Comparison of ENCODE assay signal across 27 cellular contexts in genomic region chr3:195834675-195835583, GRCh38. TPM values are rescaled to one million over a fixed set of nuclear protein-coding genes. Genes with fewer than 3 reads are reported as not detected.
"Had no signal": no experiment of that assay in that cellular context is flagged by ENCODE, and none has a peak within 500 bp of the region (broad histone marks: within the 10 kb centered on the region; RNA-seq: fewer than 3 reads in every experiment).

No MANE protein-coding gene starts in this region.

- H3K4me3 ChIP-seq: coronary artery, esophagus muscularis mucosa, gastroesophageal sphincter, lung, psoas muscle, spleen, testis, tibial nerve had no signal

- H3K36me3 Mint-ChIP-seq: natural killer cell had no signal

- H3K9me3 Mint-ChIP-seq: natural killer cell; stimulated activated naive B cell treated with anti-CD40 and anti-IgM and Interleukin-4, amounts not matched to agents 10 μg/mL and 1 μg/mL and 100 μg/mL, for 72 hours; stimulated activated naive CD8-positive, alpha-beta T cell treated with anti-CD3 and anti-CD28 coated beads, Interleukin-15, amount 100 ng/mL, for 72 hours had no signal

- ATAC-seq: gastroesophageal sphincter; left cardiac atrium; left ventricle myocardium superior; natural killer cell; sciatic nerve; stimulated activated naive B cell treated with anti-CD40 and anti-IgM and Interleukin-4, amounts not matched to agents 10 μg/mL and 1 μg/mL and 100 μg/mL, for 72 hours; stimulated activated naive CD8-positive, alpha-beta T cell treated with anti-CD3 and anti-CD28 coated beads, Interleukin-15, amount 100 ng/mL, for 72 hours had no signal

- DNase-seq: caudate nucleus; effector CD8-positive, alpha-beta T cell; foreskin fibroblast; glutamatergic neuron; kidney; left cardiac atrium; left ventricle myocardium superior; mesendoderm; natural killer cell; retina; spleen; stimulated activated CD4-positive, alpha-beta T cell treated with anti-CD3 and anti-CD28 coated beads, Interleukin-15, amount 100 ng/mL, for 24 hours; stimulated activated CD4-positive, alpha-beta T cell treated with anti-CD3 and anti-CD28 coated beads, Interleukin-1b, Interleukin-23, amount 100 ng/mL, for 48 hours; stimulated activated CD4-positive, alpha-beta T cell treated with anti-CD3 and anti-CD28 coated beads, Interleukin-4, amount 100 ng/mL, for 24 hours; stimulated activated naive B cell treated with anti-CD40 and anti-IgM and Interleukin-4, amounts not matched to agents 10 μg/mL and 1 μg/mL and 100 μg/mL, for 72 hours; stimulated activated naive CD8-positive, alpha-beta T cell treated with anti-CD3 and anti-CD28 coated beads, Interleukin-15, amount 100 ng/mL, for 72 hours; testis had no signal

- H3K4me3 Mint-ChIP-seq: natural killer cell; stimulated activated naive B cell treated with anti-CD40 and anti-IgM and Interleukin-4, amounts not matched to agents 10 μg/mL and 1 μg/mL and 100 μg/mL, for 72 hours; stimulated activated naive CD8-positive, alpha-beta T cell treated with anti-CD3 and anti-CD28 coated beads, Interleukin-15, amount 100 ng/mL, for 72 hours had no signal

- H3K27ac Mint-ChIP-seq: natural killer cell; stimulated activated naive B cell treated with anti-CD40 and anti-IgM and Interleukin-4, amounts not matched to agents 10 μg/mL and 1 μg/mL and 100 μg/mL, for 72 hours had no signal

- H3K36me3 ChIP-seq: esophagus muscularis mucosa, gastroesophageal sphincter, spleen, tibial nerve had no signal

- FAIRE-seq: kidney had no signal

- H3K4me1 ChIP-seq: esophagus muscularis mucosa, gastroesophageal sphincter, psoas muscle, testis, tibial nerve had no signal

- H3K27ac ChIP-seq: coronary artery, esophagus muscularis mucosa, gastroesophageal sphincter, psoas muscle, spleen, testis, tibial nerve had no signal

- H3K4me1 Mint-ChIP-seq: stimulated activated naive CD8-positive, alpha-beta T cell treated with anti-CD3 and anti-CD28 coated beads, Interleukin-15, amount 100 ng/mL, for 72 hours had no signal

- H3K9me3 ChIP-seq: esophagus muscularis mucosa, gastroesophageal sphincter, psoas muscle, spleen, testis, tibial nerve had no signal

- H3K27me3 ChIP-seq: testis had no signal

RNA-seq across cellular contexts. Expression of gene MUC4, which starts 23.2 kb away (rescaled TPM):
- total RNA-seq: dermis microvascular lymphatic vessel endothelial cell, left cardiac atrium, left ventricle myocardium superior, myocyte, spleen, subcutaneous adipose tissue, tibial nerve had no signal
